24 cellular contexts compared by ENCODE assay signal in the genomic region with DNA sequence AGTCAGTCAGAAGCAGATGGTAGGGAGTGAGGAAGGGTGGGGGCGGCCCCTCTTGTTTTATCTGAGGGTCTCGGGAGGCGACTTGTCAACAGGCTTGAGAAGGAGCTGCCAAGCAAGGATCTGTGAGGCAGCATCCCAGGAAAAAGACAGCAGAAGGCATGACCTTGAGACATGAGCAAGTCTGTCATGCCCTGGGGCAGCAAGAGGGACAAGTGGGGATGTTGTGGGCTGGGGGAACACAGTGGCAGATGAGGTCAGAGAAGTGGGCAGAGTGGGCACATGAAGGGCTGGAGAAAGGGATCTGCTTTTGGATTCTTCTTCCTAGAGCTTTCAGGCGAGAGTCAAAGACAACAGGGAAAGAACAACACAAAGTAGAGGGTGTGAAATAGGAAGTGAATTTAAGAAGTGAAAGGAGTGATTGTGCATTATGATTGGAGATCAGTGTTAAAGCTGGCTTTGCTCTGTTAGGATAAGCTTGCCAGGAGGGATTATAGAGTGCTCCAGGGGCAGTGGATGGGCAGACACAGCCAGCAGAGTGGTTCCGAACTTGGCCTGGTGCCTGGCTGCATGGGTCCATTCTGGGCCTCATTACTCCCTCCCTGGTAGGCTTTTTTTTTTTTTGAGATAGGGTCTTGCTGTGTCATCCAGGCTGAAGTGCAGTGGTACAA.
A peak's percentile ranks its signal among the peaks of the same experiment; 100 is the strongest.
DNase-seq lines count a peak whose midpoint lies in the region; ATAC-seq and TF ChIP-seq lines count a peak whose summit lies in the region.
"Had no signal": no experiment of that assay in that cellular context is flagged by ENCODE, and none has a peak within 500 bp of the region (broad histone marks: within the 10 kb centered on the region; RNA-seq: fewer than 3 reads in every experiment).

No MANE protein-coding gene starts in this region.

- no peak for TF ChIP-seq CTCF in GM10266 (IDR thresholded peaks at IDR 0.05; ENCODE audit: control insufficient read depth, insufficient read depth, low read depth, missing control alignments)
- no peak for TF ChIP-seq CTCF in glutamatergic neuron (IDR thresholded peaks at IDR 0.05; ENCODE audit: partially characterized antibody, unreplicated experiment)
- TF ChIP-seq CTCF in psoas muscle (IDR thresholded peaks at IDR 0.05) = no peak

- peak; percentile 53 for DNase-seq in GM10266 (ENCODE audit: extremely low spot score)
- peak; percentile 89 for DNase-seq in NCI-H82 (lab: John Stamatoyannopoulos, UW)
- DNase-seq in glutamatergic neuron = no peak
- no peak for DNase-seq in psoas muscle
- DNase-seq in DMS53 (lab: John Stamatoyannopoulos, UW) = no peak
- no peak for DNase-seq in activated T-cell treated with anti-CD3 and anti-CD28 coated beads, Interleukin-2, amount 50 U/mL, for 1 hour
- no peak for DNase-seq in NCI-H146 treated with DMSO at 0.1 percent for 48 hours (lab: John Stamatoyannopoulos, UW; ENCODE audit: unreplicated experiment)
- DNase-seq: activated naive CD4-positive, alpha-beta T cell; anterior cingulate cortex; CD8-positive, alpha-beta memory T cell; cerebellar nuclear complex; effector memory CD4-positive, alpha-beta T cell; esophagus squamous epithelium; HCEC 1CT; left lung; mucosa of descending colon; NCI-H2029 treated with DMSO at 0.1 percent for 48 hours; NCI-H446 treated with DMSO at 0.1 percent for 48 hours; NK-92 treated with Interleukin-12 subunit alpha and Interleukin-12 subunit beta, amount 100 ng/mL, for 24 hours; stimulated activated CD4-positive, alpha-beta T cell treated with anti-CD3 and anti-CD28 coated beads, Interleukin-15, amount 100 ng/mL, for 24 hours had no signal

- H3K4me3 Mint-ChIP-seq in glutamatergic neuron (ENCODE audit: unreplicated experiment) = no peak overlapping the region
- H3K4me3 Mint-ChIP-seq: CD8-positive, alpha-beta memory T cell had no signal

- no peaks in the 10 kb centered on the region for H3K9me3 ChIP-seq in psoas muscle
- H3K9me3 ChIP-seq: esophagus squamous epithelium, left lung, mucosa of descending colon, neutrophil, thoracic aorta had no signal

- 63 to 74% (median 72%) methylated on average over 5 of the region's 5 CpGs for WGBS in psoas muscle, 3 donors

- no peak for TF ChIP-seq POLR2A in GM18505 (IDR thresholded peaks at IDR 0.05; ENCODE audit: borderline replicate concordance, extremely low read depth, insufficient read depth, insufficient read length)

- ATAC-seq in psoas muscle (peak in 1 of 4 donors; percentile 21), GM18505 (IDR thresholded peaks at IDR 0.05; ENCODE audit: unreplicated experiment) (no peak)
- ATAC-seq: left lung, mucosa of descending colon had no signal

- H3K27me3 Mint-ChIP-seq in glutamatergic neuron (ENCODE audit: unreplicated experiment) = peaks cover 3% of the 10 kb centered on the region
- H3K27me3 Mint-ChIP-seq: CD8-positive, alpha-beta memory T cell had no signal

- peak overlapping the region; percentile 74 for H3K27ac ChIP-seq in psoas muscle
- H3K27ac ChIP-seq: esophagus squamous epithelium, HL-60, left lung, neutrophil, thoracic aorta had no signal

- peaks cover 20% of the 10 kb centered on the region for H3K4me1 ChIP-seq in psoas muscle

- no peak overlapping the region for H3K4me3 ChIP-seq in psoas muscle
- H3K4me3 ChIP-seq: esophagus squamous epithelium, left lung, mucosa of descending colon, thoracic aorta had no signal

- peaks cover 3% of the 10 kb centered on the region for H3K9me3 Mint-ChIP-seq in glutamatergic neuron (ENCODE audit: unreplicated experiment)
- H3K9me3 Mint-ChIP-seq: CD8-positive, alpha-beta memory T cell had no signal

- peaks cover 2% of the 10 kb centered on the region for H3K4me1 Mint-ChIP-seq in glutamatergic neuron (ENCODE audit: low read depth, unreplicated experiment)
- H3K4me1 Mint-ChIP-seq: CD8-positive, alpha-beta memory T cell had no signal

- peaks cover 5 to 31% of the 10 kb centered on the region in 2 donors for H3K36me3 ChIP-seq in psoas muscle (ENCODE audit: insufficient read depth in 1 of 2, low read depth in 1 of 2)
- H3K36me3 ChIP-seq: neutrophil had no signal

- H3K27me3 ChIP-seq in psoas muscle (ENCODE audit: insufficient read depth in 3 of 3, low read length in 2 of 3) = no peaks in the 10 kb centered on the region
- H3K27me3 ChIP-seq: esophagus squamous epithelium, left lung, neutrophil had no signal

- peak overlapping the region; percentile 7 for H3K27ac Mint-ChIP-seq in glutamatergic neuron (ENCODE audit: unreplicated experiment)

- H3K36me3 Mint-ChIP-seq in glutamatergic neuron (ENCODE audit: unreplicated experiment) = peaks cover 13% of the 10 kb centered on the region

- intact Hi-C loops in psoas muscle (cut with DNase I) = no loop called here

Comparison
In these comparisons a context has a peak if more than half of its experiments do, and no peak if none do; other contexts are left out.
1. DNase-seq: peak in GM10266 (single experiment) and NCI-H82 (single experiment); none in glutamatergic neuron (single experiment), psoas muscle (0 of 2), DMS53 (single experiment), activated T-cell treated with anti-CD3 and anti-CD28 coated beads, Interleukin-2, amount 50 U/mL, for 1 hour (single experiment) and NCI-H146 treated with DMSO at 0.1 percent for 48 hours (single experiment).